14 cellular contexts compared by ENCODE assay signal in genomic region chr17:2232244-2232638, GRCh38.
A peak's percentile ranks its signal among the peaks of the same experiment; 100 is the strongest.
DNase-seq lines count a peak whose midpoint lies in the region; FAIRE-seq and TF ChIP-seq lines count a peak whose summit lies in the region.
"Had no signal": no experiment of that assay in that cellular context is flagged by ENCODE, and none has a peak within 500 bp of the region (broad histone marks: within the 10 kb centered on the region; RNA-seq: fewer than 3 reads in every experiment).

No MANE protein-coding gene starts in this region.

- H3K4me3 ChIP-seq in spleen, result no peak overlapping the region
- no peak overlapping the region for H3K4me3 ChIP-seq in kidney (ENCODE audit: low read length in 2 of 2)

- peaks cover 0 to 48% (median 14%) of the 10 kb centered on the region in 6 donors for H3K4me1 ChIP-seq in spleen
- peaks cover 0 to 7% of the 10 kb centered on the region in 2 donors for H3K4me1 ChIP-seq in kidney (ENCODE audit: control insufficient read depth in 1 of 2, insufficient read depth in 1 of 2, low read depth in 1 of 2, low read length in 2 of 2)

- no peaks in the 10 kb centered on the region for H3K27me3 ChIP-seq in spleen (replicated peaks in 1 of 7)

- peaks cover 0 to 74% (median 4%) of the 10 kb centered on the region in 6 donors for H3K36me3 ChIP-seq in spleen
- peaks cover 0 to 22% of the 10 kb centered on the region in 2 donors for H3K36me3 ChIP-seq in kidney (ENCODE audit: control insufficient read depth in 1 of 2, insufficient read depth in 2 of 2, low read length in 2 of 2)

- WGBS in spleen, 5 donors, result 67 to 92% (median 78%) methylated on average over 9 of the region's 9 CpGs

- no peak for TF ChIP-seq POLR2A in spleen (IDR thresholded peaks at IDR 0.05)

- FAIRE-seq in GM19239 (lab: Jason Lieb, UNC) (no peak), kidney (lab: Jason Lieb, UNC) (no peak)
- FAIRE-seq: D721Med had no signal

- intact Hi-C loops in spleen (cut with DNase I; ENCODE audit: low total_unique reads), result loop anchor here (10.0 kb wide), 1 partner anchor 57 kb away; no protein-coding TSS in a partner anchor
- intact Hi-C loops in kidney (cut with DNase I), result no loop called here

- DNase-seq in ELR (ENCODE audit: low read depth), result peak; percentile 90
- peak; percentile 96 for DNase-seq in amniotic epithelial cell (ENCODE audit: low read depth)
- DNase-seq in iris pigment epithelial cell (ENCODE audit: low read depth), result peak; percentile 99
- no peak for DNase-seq in spleen
- no peak for DNase-seq in CD1c-positive myeloid dendritic cell (ENCODE audit: extremely low spot score)
- DNase-seq in T-helper 1 cell, result no peak
- DNase-seq in GM19239 (ENCODE audit: insufficient read length, low spot score), result no peak
- DNase-seq in kidney, result no peak
- DNase-seq: activated CD8-positive, alpha-beta T cell treated with anti-CD3 and anti-CD28 coated beads, Interleukin-2, amount 10 ng/mL, durations not matched to agents 7 days and 5 days; activated naive CD8-positive, alpha-beta T cell treated with anti-CD3 and anti-CD28 coated beads, Interleukin-2, amount 10 ng/mL, durations not matched to agents 7 days and 5 days; NCI-H1436 treated with DMSO at 0.1 percent for 48 hours; stimulated activated CD4-positive, alpha-beta T cell treated with anti-CD3 and anti-CD28 coated beads, Interleukin-4, amount 100 ng/mL, for 1 hour; T-helper 2 cell had no signal

- no peak for TF ChIP-seq CTCF in spleen (IDR thresholded peaks at IDR 0.05 in 8 of 11, conservative IDR thresholded peaks at IDR 0.05 in 3 of 11)
- no peak for TF ChIP-seq CTCF in kidney (IDR thresholded peaks at IDR 0.05; ENCODE audit: borderline replicate concordance, extremely low read depth, insufficient read depth)

- H3K9me3 ChIP-seq in spleen (no peaks in the 10 kb centered on the region), kidney (ENCODE audit: control insufficient read depth in 1 of 2, low read length in 2 of 2) (no peaks in the 10 kb centered on the region)

- H3K9ac ChIP-seq in kidney (ENCODE audit: low read length in 2 of 2), result no peak overlapping the region

- H3K27ac ChIP-seq in spleen (peak overlapping the region in 6 of 8 donors; percentile 1 to 58 (median 31)), kidney (ENCODE audit: low read depth in 2 of 2, low read length in 2 of 2) (peak overlapping the region in 1 of 2 donors; percentile 54)

Comparison
In these comparisons a context has a peak if more than half of its experiments do, and no peak if none do; other contexts are left out.
1. DNase-seq: peak in ELR (single experiment), amniotic epithelial cell (single experiment) and iris pigment epithelial cell (single experiment); none in spleen (single experiment), CD1c-positive myeloid dendritic cell (single experiment), T-helper 1 cell (0 of 5), GM19239 (single experiment) and kidney (single experiment).